8 cellular contexts compared by ENCODE assay signal in genomic region chrX:109270580-109271484, GRCh38.
A peak's percentile ranks its signal among the peaks of the same experiment; 100 is the strongest.
DNase-seq lines count a peak whose midpoint lies in the region; ATAC-seq lines count a peak whose summit lies in the region.

No MANE protein-coding gene starts in this region.

- H3K4me3 Mint-ChIP-seq in activated CD4-positive, alpha-beta T cell treated with anti-CD3 and anti-CD28 coated beads for 36 hours, result no peak overlapping the region

- no peaks in the 10 kb centered on the region for H3K36me3 Mint-ChIP-seq in activated CD4-positive, alpha-beta T cell treated with anti-CD3 and anti-CD28 coated beads for 36 hours (ENCODE audit: low read depth)

- H3K4me1 Mint-ChIP-seq in activated CD4-positive, alpha-beta T cell treated with anti-CD3 and anti-CD28 coated beads for 36 hours, result peaks cover 3% of the 10 kb centered on the region

- POLR2A ChIA-PET in activated CD4-positive, alpha-beta T cell treated with anti-CD3 and anti-CD28 coated beads for 36 hours (lab: Charles Lee), result no interaction called here

- intact Hi-C loops in activated CD4-positive, alpha-beta T cell treated with anti-CD3 and anti-CD28 coated beads for 36 hours (cut with DNase I, micrococcal nuclease), result no loop called here

- CTCF ChIA-PET in activated CD4-positive, alpha-beta T cell treated with anti-CD3 and anti-CD28 coated beads for 36 hours (lab: Charles Lee), result interaction anchor here (0.7 kb wide), 1 partner anchor 904 kb away, joined by 3 read pairs; no protein-coding TSS in a partner anchor

- no peak overlapping the region for H3K27ac Mint-ChIP-seq in activated CD4-positive, alpha-beta T cell treated with anti-CD3 and anti-CD28 coated beads for 36 hours

- H3K27me3 Mint-ChIP-seq in activated CD4-positive, alpha-beta T cell treated with anti-CD3 and anti-CD28 coated beads for 36 hours, result no peaks in the 10 kb centered on the region

- H3K9me3 Mint-ChIP-seq in activated CD4-positive, alpha-beta T cell treated with anti-CD3 and anti-CD28 coated beads for 36 hours (ENCODE audit: low read depth), result no peaks in the 10 kb centered on the region

- peak; percentile 96 for ATAC-seq in activated CD4-positive, alpha-beta T cell treated with anti-CD3 and anti-CD28 coated beads for 36 hours
- peak; percentile 87 for ATAC-seq in HG02870 (IDR thresholded peaks at IDR 0.05; ENCODE audit: unreplicated experiment)

- DNase-seq in activated CD4-positive, alpha-beta T cell treated with anti-CD3 and anti-CD28 coated beads for 36 hours, result peak; percentile 68
- DNase-seq in activated CD4-positive, alpha-beta T cell treated with anti-CD3 and anti-CD28 coated beads for 4 hours, result no peak
- peak; percentile 31 for DNase-seq in NCI-H226
- peak; percentile 47 for DNase-seq in kidney glomerular epithelial cell (lab: John Stamatoyannopoulos, UW)
- DNase-seq in dermis blood vessel endothelial cell, result no peak
- DNase-seq in effector CD4-positive, alpha-beta T cell, result no peak
- DNase-seq in activated effector memory CD4-positive, alpha-beta T cell treated with anti-CD3 and anti-CD28 coated beads, Interleukin-2, amount 50 U/mL, for 16 hours, result no peak

Comparison
In these comparisons a context has a peak if more than half of its experiments do, and no peak if none do; other contexts are left out.
1. DNase-seq: peak in activated CD4-positive, alpha-beta T cell treated with anti-CD3 and anti-CD28 coated beads for 36 hours (single experiment), NCI-H226 (single experiment) and kidney glomerular epithelial cell (single experiment); none in activated CD4-positive, alpha-beta T cell treated with anti-CD3 and anti-CD28 coated beads for 4 hours (0 of 2), dermis blood vessel endothelial cell (single experiment), effector CD4-positive, alpha-beta T cell (single experiment) and activated effector memory CD4-positive, alpha-beta T cell treated with anti-CD3 and anti-CD28 coated beads, Interleukin-2, amount 50 U/mL, for 16 hours (single experiment).